1 cellular context compared by ENCODE assay signal in genomic region chr13:28396053-28396452, GRCh38.
TF ChIP-seq lines count a peak whose summit lies in the region.

No MANE protein-coding gene starts in this region.

TF ChIP-seq in GM23338, 12 proteins besides CTCF, POLR2A, EP300 and RAD21 (continued from another document):
- no peak for TF ChIP-seq EZH2phosphoT487 (IDR thresholded peaks at IDR 0.05; ENCODE audit: unreplicated experiment)
- no peak for TF ChIP-seq ETS1 (IDR thresholded peaks at IDR 0.05)
- TF ChIP-seq ZNF114 (CRISPR knock-in tag; IDR thresholded peaks at IDR 0.05), result no peak
- TF ChIP-seq, protein P1, sequence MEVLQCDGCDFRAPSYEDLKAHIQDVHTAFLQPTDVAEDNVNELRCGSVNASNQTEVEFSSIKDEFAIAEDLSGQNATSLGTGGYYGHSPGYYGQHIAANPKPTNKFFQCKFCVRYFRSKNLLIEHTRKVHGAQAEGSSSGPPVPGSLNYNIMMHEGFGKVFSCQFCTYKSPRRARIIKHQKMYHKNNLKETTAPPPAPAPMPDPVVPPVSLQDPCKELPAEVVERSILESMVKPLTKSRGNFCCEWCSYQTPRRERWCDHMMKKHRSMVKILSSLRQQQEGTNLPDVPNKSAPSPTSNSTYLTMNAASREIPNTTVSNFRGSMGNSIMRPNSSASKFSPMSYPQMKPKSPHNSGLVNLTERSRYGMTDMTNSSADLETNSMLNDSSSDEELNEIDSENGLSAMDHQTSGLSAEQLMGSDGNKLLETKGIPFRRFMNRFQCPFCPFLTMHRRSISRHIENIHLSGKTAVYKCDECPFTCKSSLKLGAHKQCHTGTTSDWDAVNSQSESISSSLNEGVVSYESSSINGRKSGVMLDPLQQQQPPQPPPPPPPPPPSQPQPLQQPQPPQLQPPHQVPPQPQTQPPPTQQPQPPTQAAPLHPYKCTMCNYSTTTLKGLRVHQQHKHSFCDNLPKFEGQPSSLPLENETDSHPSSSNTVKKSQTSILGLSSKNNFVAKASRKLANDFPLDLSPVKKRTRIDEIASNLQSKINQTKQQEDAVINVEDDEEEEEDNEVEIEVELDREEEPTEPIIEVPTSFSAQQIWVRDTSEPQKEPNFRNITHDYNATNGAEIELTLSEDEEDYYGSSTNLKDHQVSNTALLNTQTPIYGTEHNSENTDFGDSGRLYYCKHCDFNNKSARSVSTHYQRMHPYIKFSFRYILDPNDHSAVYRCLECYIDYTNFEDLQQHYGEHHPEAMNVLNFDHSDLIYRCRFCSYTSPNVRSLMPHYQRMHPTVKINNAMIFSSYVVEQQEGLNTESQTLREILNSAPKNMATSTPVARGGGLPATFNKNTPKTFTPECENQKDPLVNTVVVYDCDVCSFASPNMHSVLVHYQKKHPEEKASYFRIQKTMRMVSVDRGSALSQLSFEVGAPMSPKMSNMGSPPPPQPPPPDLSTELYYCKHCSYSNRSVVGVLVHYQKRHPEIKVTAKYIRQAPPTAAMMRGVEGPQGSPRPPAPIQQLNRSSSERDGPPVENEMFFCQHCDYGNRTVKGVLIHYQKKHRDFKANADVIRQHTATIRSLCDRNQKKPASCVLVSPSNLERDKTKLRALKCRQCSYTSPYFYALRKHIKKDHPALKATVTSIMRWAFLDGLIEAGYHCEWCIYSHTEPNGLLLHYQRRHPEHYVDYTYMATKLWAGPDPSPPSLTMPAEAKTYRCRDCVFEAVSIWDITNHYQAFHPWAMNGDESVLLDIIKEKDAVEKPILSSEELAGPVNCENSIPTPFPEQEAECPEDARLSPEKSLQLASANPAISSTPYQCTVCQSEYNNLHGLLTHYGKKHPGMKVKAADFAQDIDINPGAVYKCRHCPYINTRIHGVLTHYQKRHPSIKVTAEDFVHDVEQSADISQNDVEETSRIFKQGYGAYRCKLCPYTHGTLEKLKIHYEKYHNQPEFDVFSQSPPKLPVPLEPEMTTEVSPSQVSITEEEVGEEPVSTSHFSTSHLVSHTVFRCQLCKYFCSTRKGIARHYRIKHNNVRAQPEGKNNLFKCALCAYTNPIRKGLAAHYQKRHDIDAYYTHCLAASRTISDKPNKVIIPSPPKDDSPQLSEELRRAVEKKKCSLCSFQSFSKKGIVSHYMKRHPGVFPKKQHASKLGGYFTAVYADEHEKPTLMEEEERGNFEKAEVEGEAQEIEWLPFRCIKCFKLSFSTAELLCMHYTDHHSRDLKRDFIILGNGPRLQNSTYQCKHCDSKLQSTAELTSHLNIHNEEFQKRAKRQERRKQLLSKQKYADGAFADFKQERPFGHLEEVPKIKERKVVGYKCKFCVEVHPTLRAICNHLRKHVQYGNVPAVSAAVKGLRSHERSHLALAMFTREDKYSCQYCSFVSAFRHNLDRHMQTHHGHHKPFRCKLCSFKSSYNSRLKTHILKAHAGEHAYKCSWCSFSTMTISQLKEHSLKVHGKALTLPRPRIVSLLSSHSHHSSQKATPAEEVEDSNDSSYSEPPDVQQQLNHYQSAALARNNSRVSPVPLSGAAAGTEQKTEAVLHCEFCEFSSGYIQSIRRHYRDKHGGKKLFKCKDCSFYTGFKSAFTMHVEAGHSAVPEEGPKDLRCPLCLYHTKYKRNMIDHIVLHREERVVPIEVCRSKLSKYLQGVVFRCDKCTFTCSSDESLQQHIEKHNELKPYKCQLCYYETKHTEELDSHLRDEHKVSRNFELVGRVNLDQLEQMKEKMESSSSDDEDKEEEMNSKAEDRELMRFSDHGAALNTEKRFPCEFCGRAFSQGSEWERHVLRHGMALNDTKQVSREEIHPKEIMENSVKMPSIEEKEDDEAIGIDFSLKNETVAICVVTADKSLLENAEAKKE (CRISPR knock-in tag; IDR thresholded peaks at IDR 0.05), result no peak
- no peak for TF ChIP-seq STAT1 (IDR thresholded peaks at IDR 0.05; ENCODE audit: unreplicated experiment)
